In genomic region chr11:63986932-63987513, GRCh38 we compare ENCODE assay signal across 8 cellular contexts. TPM values are rescaled to one million over a fixed set of nuclear protein-coding genes. Genes with fewer than 3 reads are reported as not detected.
DNase-seq lines count a peak whose midpoint lies in the region; ATAC-seq and TF ChIP-seq lines count a peak whose summit lies in the region.

No MANE protein-coding gene starts in this region.

- no peak for DNase-seq in T-helper 17 cell
- DNase-seq in foreskin keratinocyte, result no peak
- no peak for DNase-seq in gastrocnemius medialis
- DNase-seq in cortex of kidney (lab: John Stamatoyannopoulos, UW), result no peak
- no peak for DNase-seq in HuH-7 (ENCODE audit: low spot score)
- no peak for DNase-seq in activated naive CD4-positive, alpha-beta T cell treated with Interleukin-2 at 50 U/mL for 16 hours

- peak overlapping the region; percentile 83 to 99 (median 92) for H3K4me3 ChIP-seq in gastrocnemius medialis

- peaks cover 0 to 8% of the 10 kb centered on the region in 2 donors for H3K36me3 ChIP-seq in gastrocnemius medialis

- no peak for TF ChIP-seq CTCF in foreskin keratinocyte (conservative IDR thresholded peaks at IDR 0.05)
- TF ChIP-seq CTCF in gastrocnemius medialis (IDR thresholded peaks at IDR 0.05 in 4 of 5, conservative IDR thresholded peaks at IDR 0.05 in 1 of 5), result no peak

- ATAC-seq in GM19328 (IDR thresholded peaks at IDR 0.05; ENCODE audit: unreplicated experiment), result peak; percentile 16
- no peak for ATAC-seq in T-helper 17 cell
- no peak for ATAC-seq in foreskin keratinocyte
- ATAC-seq in gastrocnemius medialis, result peak; percentile 5
- no peak for ATAC-seq in GM19463 (IDR thresholded peaks at IDR 0.05; ENCODE audit: unreplicated experiment)

- H3K27me3 ChIP-seq in foreskin keratinocyte (no peaks in the 10 kb centered on the region), gastrocnemius medialis (no peaks in the 10 kb centered on the region)

- no peak for TF ChIP-seq POLR2A in gastrocnemius medialis (IDR thresholded peaks at IDR 0.05)

- H3K4me1 ChIP-seq in foreskin keratinocyte (peaks cover 4% of the 10 kb centered on the region), gastrocnemius medialis (peaks cover 18 to 22% of the 10 kb centered on the region in 2 donors)

- H3K27ac Mint-ChIP-seq in T-helper 17 cell, result peak overlapping the region; percentile 76

- intact Hi-C loops in gastrocnemius medialis (cut with DNase I; ENCODE audit: low total_unique reads), result no loop called here

- peak overlapping the region; percentile 98 for H3K4me3 Mint-ChIP-seq in T-helper 17 cell

- in situ Hi-C loops in gastrocnemius medialis (cut with MboI; ENCODE audit: low sequenced_read_pairs in 4 of 4), result no loop called here

- no peaks in the 10 kb centered on the region for H3K9me3 ChIP-seq in T-helper 17 cell (ENCODE audit: control insufficient read depth, low read length, poor library complexity, severe bottlenecking)
- H3K9me3 ChIP-seq in gastrocnemius medialis, result no peaks in the 10 kb centered on the region

- no peaks in the 10 kb centered on the region for H3K27me3 Mint-ChIP-seq in T-helper 17 cell

- H3K27ac ChIP-seq in foreskin keratinocyte (peak overlapping the region; percentile 11), gastrocnemius medialis (peak overlapping the region; percentile 83 to 88 (median 86))

- H3K36me3 Mint-ChIP-seq in T-helper 17 cell (ENCODE audit: low read depth), result peaks cover 2% of the 10 kb centered on the region

- H3K4me1 Mint-ChIP-seq in T-helper 17 cell, result peaks cover 28% of the 10 kb centered on the region

RNA-seq across cellular contexts. Expression of gene OTUB1, which starts 0.8 kb away (rescaled TPM):
- total RNA-seq in T-helper 17 cell, result 10 to 100 TPM; 62.2 to 65.1 TPM
- total RNA-seq in foreskin keratinocyte, result 84.2 and 95.6 TPM in 2 replicates
- polyA plus RNA-seq in foreskin keratinocyte, result 183 and 187 TPM in 2 replicates
- total RNA-seq in gastrocnemius medialis, result 10 to 100 TPM; 48.0 to 70.3 (median 59.5) TPM

RNA-seq across cellular contexts. Expression of gene COX8A, which starts 12.6 kb away (rescaled TPM):
- total RNA-seq in T-helper 17 cell, result 100 to 1,000 TPM; 108 to 129 TPM
- total RNA-seq in foreskin keratinocyte, result 648 and 658 TPM in 2 replicates
- 995 and 998 TPM in 2 replicates for polyA plus RNA-seq in foreskin keratinocyte
- 1,000 to 10,000 TPM in 2 of 4 donors, 100 to 1,000 TPM in 2; 812 to 1,326 (median 983) TPM for total RNA-seq in gastrocnemius medialis

RNA-seq across cellular contexts. Expression of gene NAA40, which starts 48.2 kb away (rescaled TPM):
- total RNA-seq in T-helper 17 cell (10 to 100 TPM; 16.6 to 19.3 TPM), foreskin keratinocyte (16.2 and 20.1 TPM in 2 replicates), gastrocnemius medialis (10 to 100 TPM in 1 of 4 donors, 1 to 10 TPM in 3; 4.9 to 11.4 (median 6.5) TPM)
- 8.1 and 10.0 TPM in 2 replicates for polyA plus RNA-seq in foreskin keratinocyte

RNA-seq across cellular contexts. Expression of gene FLRT1, which starts 48.7 kb away (rescaled TPM):
- not detected for total RNA-seq in T-helper 17 cell
- total RNA-seq in foreskin keratinocyte, result not detected in 2 replicates
- not detected in 2 replicates for polyA plus RNA-seq in foreskin keratinocyte
- total RNA-seq in gastrocnemius medialis, result not detected

Comparison
In these comparisons a context has a peak if more than half of its experiments do, and no peak if none do; other contexts are left out.
1. ATAC-seq: peak in GM19328 (single experiment) and gastrocnemius medialis (2 of 2); none in T-helper 17 cell (single experiment), foreskin keratinocyte (single experiment) and GM19463 (single experiment).